ENCODE assay signal across 3 cellular contexts in the genomic region with DNA sequence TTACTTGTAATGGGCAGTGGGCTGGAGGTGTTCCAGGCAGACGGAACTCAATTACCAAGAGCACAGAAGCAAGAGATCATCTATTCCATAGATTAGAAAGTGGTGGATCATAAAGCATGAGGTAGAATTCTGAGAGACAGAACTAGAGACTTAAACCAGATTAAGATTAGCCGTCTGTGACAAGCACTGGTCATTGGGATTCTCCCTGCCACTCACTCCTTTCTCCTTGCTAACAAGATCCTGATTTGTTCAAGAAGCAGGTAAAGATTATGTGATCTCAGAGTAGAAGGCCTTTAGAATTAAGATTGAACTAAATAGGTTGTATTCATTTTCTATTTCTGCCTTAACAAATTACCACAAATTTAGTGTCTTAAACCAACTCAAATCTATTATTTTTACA.
TF ChIP-seq lines count a peak whose summit lies in the region.

No MANE protein-coding gene starts in this region.

TF ChIP-seq in SK-N-SH, 30 proteins besides CTCF, POLR2A, EP300 and RAD21 (continued from another document):
- TF ChIP-seq CHD2 (IDR thresholded peaks at IDR 0.05; ENCODE audit: low read length, partially characterized antibody): no peak
- no peak for TF ChIP-seq NRF1 (IDR thresholded peaks at IDR 0.05; ENCODE audit: low read depth, low read length)
- TF ChIP-seq JUND (IDR thresholded peaks at IDR 0.05): no peak
- TF ChIP-seq RXRA (IDR thresholded peaks at IDR 0.05; ENCODE audit: borderline replicate concordance, low read depth): no peak
- TF ChIP-seq, protein P1, sequence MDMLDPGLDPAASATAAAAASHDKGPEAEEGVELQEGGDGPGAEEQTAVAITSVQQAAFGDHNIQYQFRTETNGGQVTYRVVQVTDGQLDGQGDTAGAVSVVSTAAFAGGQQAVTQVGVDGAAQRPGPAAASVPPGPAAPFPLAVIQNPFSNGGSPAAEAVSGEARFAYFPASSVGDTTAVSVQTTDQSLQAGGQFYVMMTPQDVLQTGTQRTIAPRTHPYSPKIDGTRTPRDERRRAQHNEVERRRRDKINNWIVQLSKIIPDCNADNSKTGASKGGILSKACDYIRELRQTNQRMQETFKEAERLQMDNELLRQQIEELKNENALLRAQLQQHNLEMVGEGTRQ (IDR thresholded peaks at IDR 0.05; ENCODE audit: borderline replicate concordance, low read depth, low read length): no peak
- TF ChIP-seq, protein P2, sequence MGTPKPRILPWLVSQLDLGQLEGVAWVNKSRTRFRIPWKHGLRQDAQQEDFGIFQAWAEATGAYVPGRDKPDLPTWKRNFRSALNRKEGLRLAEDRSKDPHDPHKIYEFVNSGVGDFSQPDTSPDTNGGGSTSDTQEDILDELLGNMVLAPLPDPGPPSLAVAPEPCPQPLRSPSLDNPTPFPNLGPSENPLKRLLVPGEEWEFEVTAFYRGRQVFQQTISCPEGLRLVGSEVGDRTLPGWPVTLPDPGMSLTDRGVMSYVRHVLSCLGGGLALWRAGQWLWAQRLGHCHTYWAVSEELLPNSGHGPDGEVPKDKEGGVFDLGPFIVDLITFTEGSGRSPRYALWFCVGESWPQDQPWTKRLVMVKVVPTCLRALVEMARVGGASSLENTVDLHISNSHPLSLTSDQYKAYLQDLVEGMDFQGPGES (IDR thresholded peaks at IDR 0.05; ENCODE audit: low read depth, low read length): no peak
- TF ChIP-seq SIN3A (IDR thresholded peaks at IDR 0.05; ENCODE audit: borderline replicate concordance, low read depth, low read length): no peak
- no peak for TF ChIP-seq RCOR1 (IDR thresholded peaks at IDR 0.05; ENCODE audit: low read length)
- TF ChIP-seq MEF2A (IDR thresholded peaks at IDR 0.05; ENCODE audit: borderline replicate concordance, low read depth): no peak
- TF ChIP-seq TAF1 (IDR thresholded peaks at IDR 0.05; ENCODE audit: borderline replicate concordance, low read depth, low read length): no peak
- TF ChIP-seq SMC3 (IDR thresholded peaks at IDR 0.05; ENCODE audit: low read depth, low read length): no peak
- TF ChIP-seq, protein P3, sequence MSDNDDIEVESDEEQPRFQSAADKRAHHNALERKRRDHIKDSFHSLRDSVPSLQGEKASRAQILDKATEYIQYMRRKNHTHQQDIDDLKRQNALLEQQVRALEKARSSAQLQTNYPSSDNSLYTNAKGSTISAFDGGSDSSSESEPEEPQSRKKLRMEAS (IDR thresholded peaks at IDR 0.05; ENCODE audit: low read depth): no peak
- no peak for TF ChIP-seq POLR2AphosphoS5 (IDR thresholded peaks at IDR 0.05; ENCODE audit: low read depth, low read length)
- TF ChIP-seq ELF1 (IDR thresholded peaks at IDR 0.05): no peak
- no peak for TF ChIP-seq TCF12 (IDR thresholded peaks at IDR 0.05)
- no peak for TF ChIP-seq FOXM1 (IDR thresholded peaks at IDR 0.05; ENCODE audit: low read depth)

TF ChIP-seq in SK-N-SH treated with all-trans-retinoic acid at 6 μM for 48 hours, 23 proteins besides CTCF, POLR2A, EP300 and RAD21 (continued from another document):
- TF ChIP-seq, protein P4, sequence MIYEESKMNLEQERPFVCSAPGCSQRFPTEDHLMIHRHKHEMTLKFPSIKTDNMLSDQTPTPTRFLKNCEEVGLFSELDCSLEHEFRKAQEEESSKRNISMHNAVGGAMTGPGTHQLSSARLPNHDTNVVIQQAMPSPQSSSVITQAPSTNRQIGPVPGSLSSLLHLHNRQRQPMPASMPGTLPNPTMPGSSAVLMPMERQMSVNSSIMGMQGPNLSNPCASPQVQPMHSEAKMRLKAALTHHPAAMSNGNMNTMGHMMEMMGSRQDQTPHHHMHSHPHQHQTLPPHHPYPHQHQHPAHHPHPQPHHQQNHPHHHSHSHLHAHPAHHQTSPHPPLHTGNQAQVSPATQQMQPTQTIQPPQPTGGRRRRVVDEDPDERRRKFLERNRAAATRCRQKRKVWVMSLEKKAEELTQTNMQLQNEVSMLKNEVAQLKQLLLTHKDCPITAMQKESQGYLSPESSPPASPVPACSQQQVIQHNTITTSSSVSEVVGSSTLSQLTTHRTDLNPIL (CRISPR knock-in tag; IDR thresholded peaks at IDR 0.05; ENCODE audit: low read depth): no peak
- TF ChIP-seq TCF4 (CRISPR knock-in tag; IDR thresholded peaks at IDR 0.05; ENCODE audit: borderline replicate concordance) (no peak), BACH2 (CRISPR knock-in tag; IDR thresholded peaks at IDR 0.05; ENCODE audit: borderline replicate concordance) (no peak), ZFP3 (CRISPR knock-in tag; IDR thresholded peaks at IDR 0.05) (no peak), ZFP30 (CRISPR knock-in tag; IDR thresholded peaks at IDR 0.05) (no peak)

TF ChIP-seq in endothelial cell of umbilical vein, 7 proteins besides CTCF, POLR2A, EP300 and RAD21 (continued from another document):
- TF ChIP-seq, protein P3 (IDR thresholded peaks at IDR 0.05; ENCODE audit: insufficient read depth, insufficient read length): no peak
- TF ChIP-seq GATA2 (IDR thresholded peaks at IDR 0.05; ENCODE audit: insufficient read depth, insufficient read length, low read depth, low read length) (no peak), POLR2AphosphoS5 (IDR thresholded peaks at IDR 0.05; ENCODE audit: insufficient read depth, low read depth, low read length) (no peak), JUN (IDR thresholded peaks at IDR 0.05; ENCODE audit: borderline replicate concordance, insufficient read depth, insufficient read length, low read depth) (no peak), FOS (IDR thresholded peaks at IDR 0.05; ENCODE audit: borderline replicate concordance, insufficient read depth, low read length) (no peak), MYC (IDR thresholded peaks at IDR 0.05; ENCODE audit: low read depth, low read length) (no peak)
